10 cellular contexts compared by ENCODE assay signal in genomic region chr19:1854032-1854541, GRCh38. TPM values are rescaled to one million over a fixed set of nuclear protein-coding genes. Genes with fewer than 3 reads are reported as not detected.
DNase-seq lines count a peak whose midpoint lies in the region; ATAC-seq, FAIRE-seq and TF ChIP-seq lines count a peak whose summit lies in the region.
"Had no signal": no experiment of that assay in that cellular context is flagged by ENCODE, and none has a peak within 500 bp of the region (broad histone marks: within the 10 kb centered on the region; RNA-seq: fewer than 3 reads in every experiment).

No MANE protein-coding gene starts in this region.

- CTCF ChIA-PET in HCT116 (lab: Charles Lee): interaction anchor here (1.4 kb wide), 1 partner anchor 11 kb away, joined by 3 read pairs; no protein-coding TSS in a partner anchor

- DNase-seq in HCT116 (ENCODE audit: low read depth, low spot score) (no peak), RWPE2 (ENCODE audit: low spot score) (no peak), fibroblast of lung (ENCODE audit: low read depth in 2 of 2) (no peak), frontal cortex (ENCODE audit: low spot score in 2 of 2) (no peak)
- no peak for DNase-seq in activated naive CD4-positive, alpha-beta T cell treated with Interleukin-2 at 50 U/mL for 16 hours
- DNase-seq: cortex of kidney, NCI-H524 treated with DMSO at 0.1 percent for 48 hours had no signal

- no peaks in the 10 kb centered on the region for H3K9me2 ChIP-seq in HCT116 (ENCODE audit: insufficient read depth)

- peaks cover 65 to 77% of the 10 kb centered on the region in 2 experiments for H3K4me1 ChIP-seq in HCT116 (ENCODE audit: control insufficient read depth in 1 of 2, insufficient read depth in 2 of 2, low read length in 2 of 2)
- peaks cover 30% of the 10 kb centered on the region for H3K4me1 ChIP-seq in RWPE2 (ENCODE audit: insufficient read depth, poor library complexity, severe bottlenecking)
- H3K4me1 ChIP-seq in fibroblast of lung (ENCODE audit: control insufficient read depth, extremely low read depth, insufficient read depth, low read length): peaks cover 37% of the 10 kb centered on the region
- peaks cover 71% of the 10 kb centered on the region for H3K4me1 ChIP-seq in thymus (ENCODE audit: control insufficient read depth, insufficient read depth, low read length)

- no peaks in the 10 kb centered on the region for H3K9me3 ChIP-seq in HCT116 (ENCODE audit: control insufficient read depth in 1 of 2, insufficient read depth in 1 of 2, low read depth in 1 of 2, low read length in 2 of 2)
- H3K9me3 ChIP-seq in RWPE2 (ENCODE audit: severe bottlenecking): no peaks in the 10 kb centered on the region
- H3K9me3 ChIP-seq in fibroblast of lung (ENCODE audit: control insufficient read depth, insufficient read depth, low read depth, low read length): no peaks in the 10 kb centered on the region
- H3K9me3 ChIP-seq in thymus (ENCODE audit: control insufficient read depth): no peaks in the 10 kb centered on the region

- TF ChIP-seq CTCF in HCT116 (IDR thresholded peaks at IDR 0.05 in 2 of 3, conservative IDR thresholded peaks at IDR 0.05 in 1 of 3; ENCODE audit: borderline replicate concordance in 1 of 3, insufficient read depth in 1 of 3, low read depth in 2 of 3, low read length in 2 of 3): no peak
- no peak for TF ChIP-seq CTCF in RWPE2 (IDR thresholded peaks at IDR 0.05; ENCODE audit: poor library complexity, severe bottlenecking)
- TF ChIP-seq CTCF in fibroblast of lung (conservative IDR thresholded peaks at IDR 0.05 in 1 of 2, IDR thresholded peaks at IDR 0.05 in 1 of 2; ENCODE audit: low read depth in 1 of 2, low read length in 2 of 2): no peak

- H3K27me3 ChIP-seq in HCT116 (ENCODE audit: insufficient read depth, low read length) (no peaks in the 10 kb centered on the region), RWPE2 (ENCODE audit: insufficient read depth, poor library complexity, severe bottlenecking) (no peaks in the 10 kb centered on the region), fibroblast of lung (ENCODE audit: control insufficient read depth, insufficient read depth, low read length) (no peaks in the 10 kb centered on the region), thymus (ENCODE audit: control insufficient read depth, insufficient read depth) (no peaks in the 10 kb centered on the region)

- H3K36me3 ChIP-seq in HCT116 (ENCODE audit: control insufficient read depth in 1 of 2, insufficient read depth in 2 of 2, low read length in 2 of 2): peaks cover 0 to 7% of the 10 kb centered on the region in 2 experiments; a peak in 1 of 4 replicates
- H3K36me3 ChIP-seq in RWPE2 (ENCODE audit: low read depth): peaks cover 6% of the 10 kb centered on the region; the same call in 1 of the 2 replicates
- H3K36me3 ChIP-seq in fibroblast of lung (ENCODE audit: control insufficient read depth, insufficient read depth, low read length): no peaks in the 10 kb centered on the region
- no peaks in the 10 kb centered on the region for H3K36me3 ChIP-seq in thymus (ENCODE audit: control insufficient read depth, insufficient read depth)

- TF ChIP-seq POLR2A in HCT116 (IDR thresholded peaks at IDR 0.05; ENCODE audit: borderline replicate concordance, extremely low read depth, insufficient read depth, insufficient read length): no peak

- peaks cover 80% of the 10 kb centered on the region for H3K79me2 ChIP-seq in HCT116 (ENCODE audit: insufficient read depth, low read length)
- peaks cover 53% of the 10 kb centered on the region for H3K79me2 ChIP-seq in fibroblast of lung (ENCODE audit: control insufficient read depth, insufficient read depth, low read length)

- RAD21 ChIA-PET in HCT116 (lab: Charles Lee; ENCODE audit: low non-redundant PET in 1 of 2, low total read pairs in 2 of 2, uncharacterized antibody in 2 of 2, unreplicated experiment in 2 of 2): no interaction called here

- TF ChIP-seq RAD21 in HCT116 (IDR thresholded peaks at IDR 0.05; ENCODE audit: low read depth): no peak

- H3K4me2 ChIP-seq in HCT116 (ENCODE audit: low read length) (peak overlapping the region; percentile 83), fibroblast of lung (ENCODE audit: extremely low read depth, insufficient read depth, low read length) (no peak overlapping the region)

- POLR2A ChIA-PET in HCT116 (lab: Charles Lee): no interaction called here

- H2AFZ ChIP-seq in HCT116 (ENCODE audit: low read depth, low read length, poor library complexity, severe bottlenecking) (no peak overlapping the region), fibroblast of lung (ENCODE audit: low read length) (no peak overlapping the region)

- intact Hi-C loops in HCT116 (cut with micrococcal nuclease): no loop called here

- H3K27ac ChIP-seq in HCT116 (ENCODE audit: low read depth, low read length) (peak overlapping the region; percentile 88), RWPE2 (ENCODE audit: poor library complexity, severe bottlenecking) (peak overlapping the region; percentile 82), fibroblast of lung (ENCODE audit: insufficient read depth, low read length) (peak overlapping the region; percentile 20), thymus (ENCODE audit: low read depth) (peak overlapping the region; percentile 42)

- H3K4me3 ChIP-seq in HCT116 (replicated peaks in 1 of 2; ENCODE audit: low read depth in 1 of 2, low read length in 2 of 2) (no peak overlapping the region), RWPE2 (ENCODE audit: severe bottlenecking) (no peak overlapping the region), fibroblast of lung (replicated peaks in 1 of 4; ENCODE audit: control extremely low read depth in 1 of 4, insufficient read depth in 1 of 4, low read depth in 3 of 4, low read length in 4 of 4) (no peak overlapping the region), thymus (ENCODE audit: low read length) (no peak overlapping the region)

- WGBS in thymus: 89% methylated on average over 16 of the region's 16 CpGs

- ATAC-seq in HCT116 (no peak), RWPE2 (ENCODE audit: low read depth) (no peak), GM18861 (IDR thresholded peaks at IDR 0.05; ENCODE audit: unreplicated experiment) (no peak)

- BruUV-seq in HCT116 (replicated peaks; lab: Mats Ljungman, UMichigan): no TSS peak

- FAIRE-seq in frontal cortex (lab: Jason Lieb, UNC): no peak
- FAIRE-seq: H54 had no signal

- H4K20me1 ChIP-seq in HCT116 (ENCODE audit: insufficient read depth) (peaks cover 7% of the 10 kb centered on the region; the same call in 1 of the 2 replicates), fibroblast of lung (ENCODE audit: control insufficient read depth, extremely low read depth, insufficient read depth, low read length) (no peaks in the 10 kb centered on the region)

- no peak overlapping the region; the same call in 1 of the 2 replicates for H3K9ac ChIP-seq in HCT116 (ENCODE audit: low read length)
- H3K9ac ChIP-seq in fibroblast of lung (ENCODE audit: insufficient read depth, low read length): peak overlapping the region; percentile 23

TF ChIP-seq in HCT116, 20 proteins besides CTCF, POLR2A, EP300 and RAD21 (continues in another document):
- TF ChIP-seq, protein P1, sequence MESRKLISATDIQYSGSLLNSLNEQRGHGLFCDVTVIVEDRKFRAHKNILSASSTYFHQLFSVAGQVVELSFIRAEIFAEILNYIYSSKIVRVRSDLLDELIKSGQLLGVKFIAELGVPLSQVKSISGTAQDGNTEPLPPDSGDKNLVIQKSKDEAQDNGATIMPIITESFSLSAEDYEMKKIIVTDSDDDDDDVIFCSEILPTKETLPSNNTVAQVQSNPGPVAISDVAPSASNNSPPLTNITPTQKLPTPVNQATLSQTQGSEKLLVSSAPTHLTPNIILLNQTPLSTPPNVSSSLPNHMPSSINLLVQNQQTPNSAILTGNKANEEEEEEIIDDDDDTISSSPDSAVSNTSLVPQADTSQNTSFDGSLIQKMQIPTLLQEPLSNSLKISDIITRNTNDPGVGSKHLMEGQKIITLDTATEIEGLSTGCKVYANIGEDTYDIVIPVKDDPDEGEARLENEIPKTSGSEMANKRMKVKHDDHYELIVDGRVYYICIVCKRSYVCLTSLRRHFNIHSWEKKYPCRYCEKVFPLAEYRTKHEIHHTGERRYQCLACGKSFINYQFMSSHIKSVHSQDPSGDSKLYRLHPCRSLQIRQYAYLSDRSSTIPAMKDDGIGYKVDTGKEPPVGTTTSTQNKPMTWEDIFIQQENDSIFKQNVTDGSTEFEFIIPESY (IDR thresholded peaks at IDR 0.05; ENCODE audit: extremely low read depth, insufficient replicate concordance, low read length): no peak

RNA-seq across cellular contexts. Expression of gene REXO1, which starts 5.8 kb away (rescaled TPM):
- 52.2 TPM for total RNA-seq in HCT116 (2021; ENCODE audit: unreplicated experiment)
- 37.4 and 54.0 TPM in 2 replicates for polyA plus RNA-seq in HCT116 (2012)
- total RNA-seq in fibroblast of lung: 4.1 and 6.8 TPM in 2 replicates
- polyA plus RNA-seq in fibroblast of lung: 6.1 and 12.0 TPM in 2 replicates
- 12.0 and 20.9 TPM in 2 replicates for polyA plus RNA-seq in fibroblast of lung (2012)
- 39.0 and 40.1 TPM in 2 replicates for polyA minus RNA-seq in fibroblast of lung (ENCODE audit: low replicate concordance)
- polyA plus RNA-seq in thymus: 28.7 TPM
- 5.3 TPM for total RNA-seq in frontal cortex

RNA-seq across cellular contexts. Expression of gene KLF16, which starts 9.3 kb away (rescaled TPM):
- total RNA-seq in HCT116 (2021; ENCODE audit: unreplicated experiment) (64.3 TPM), fibroblast of lung (3.9 and 6.9 TPM in 2 replicates), frontal cortex (2.9 TPM)
- polyA plus RNA-seq in HCT116 (2012): 29.9 and 33.0 TPM in 2 replicates
- polyA plus RNA-seq in fibroblast of lung (4.2 and 5.0 TPM in 2 replicates), thymus (8.4 TPM)
- polyA plus RNA-seq in fibroblast of lung (2012): 12.9 and 21.2 TPM in 2 replicates
- 5.8 and 6.4 TPM in 2 replicates for polyA minus RNA-seq in fibroblast of lung (ENCODE audit: low replicate concordance)

RNA-seq across cellular contexts. Expression of gene ABHD17A, which starts 31.2 kb away (rescaled TPM):
- total RNA-seq in HCT116 (2021; ENCODE audit: unreplicated experiment) (68.2 TPM), fibroblast of lung (59.1 and 74.5 TPM in 2 replicates), frontal cortex (42.0 TPM)
- 39.6 and 42.3 TPM in 2 replicates for polyA plus RNA-seq in HCT116 (2012)
- polyA plus RNA-seq in fibroblast of lung (23.0 and 25.8 TPM in 2 replicates), thymus (90.4 TPM)
- 38.3 and 53.8 TPM in 2 replicates for polyA plus RNA-seq in fibroblast of lung (2012)
- 18.9 and 29.3 TPM in 2 replicates for polyA minus RNA-seq in fibroblast of lung (ENCODE audit: low replicate concordance)

RNA-seq across cellular contexts. Expression of gene ATP8B3, which starts 42.0 kb away (rescaled TPM):
- total RNA-seq in HCT116 (2021; ENCODE audit: unreplicated experiment) (17.0 TPM), fibroblast of lung (1.3 and 3.0 TPM in 2 replicates), frontal cortex (not detected)
- 15.6 and 16.5 TPM in 2 replicates for polyA plus RNA-seq in HCT116 (2012)
- polyA plus RNA-seq in fibroblast of lung (2.3 and 3.5 TPM in 2 replicates), thymus (3.6 TPM)
- 2.2 and 2.6 TPM in 2 replicates for polyA plus RNA-seq in fibroblast of lung (2012)
- polyA minus RNA-seq in fibroblast of lung (ENCODE audit: low replicate concordance): 3.9 and 6.0 TPM in 2 replicates

RNA-seq across cellular contexts. Expression of gene ADAT3, which starts 51.1 kb away (rescaled TPM):
- 15.9 TPM for total RNA-seq in HCT116 (2021; ENCODE audit: unreplicated experiment)
- polyA plus RNA-seq in HCT116 (2012): 6.2 and 7.5 TPM in 2 replicates
- total RNA-seq in fibroblast of lung: 1.5 and 1.7 TPM in 2 replicates
- 0.42 and 0.61 TPM in 2 replicates for polyA plus RNA-seq in fibroblast of lung
- polyA plus RNA-seq in fibroblast of lung (2012): 1.6 and 3.8 TPM in 2 replicates
- polyA minus RNA-seq in fibroblast of lung (ENCODE audit: low replicate concordance): 0.33 and 1.5 TPM in 2 replicates
- 4.5 TPM for polyA plus RNA-seq in thymus
- 1.2 TPM for total RNA-seq in frontal cortex

Comparison
In these comparisons a context has a peak if more than half of its experiments do, and no peak if none do; other contexts are left out.
1. H3K27ac ChIP-seq: peak in every context shown above with its lines; median percentile 88 in HCT116; 82 in RWPE2; 42 in thymus; 20 in fibroblast of lung.